ENCODE assay signal across 21 cellular contexts in genomic region chr16:85921026-85921425, GRCh38. TPM values are rescaled to one million over a fixed set of nuclear protein-coding genes. Genes with fewer than 3 reads are reported as not detected.
A peak's percentile ranks its signal among the peaks of the same experiment; 100 is the strongest.
DNase-seq lines count a peak whose midpoint lies in the region; ATAC-seq, FAIRE-seq and TF ChIP-seq lines count a peak whose summit lies in the region.
"Had no signal": no experiment of that assay in that cellular context is flagged by ENCODE, and none has a peak within 500 bp of the region (broad histone marks: within the 10 kb centered on the region; RNA-seq: fewer than 3 reads in every experiment).

No MANE protein-coding gene starts in this region.

- H3K23ac ChIP-seq in H1 (ENCODE audit: insufficient read length) (no peak overlapping the region), trophoblast cell (ENCODE audit: low read length) (no peak overlapping the region)

- TF ChIP-seq RAD21 in H1 (IDR thresholded peaks at IDR 0.05 in 1 of 2, conservative IDR thresholded peaks at IDR 0.05 in 1 of 2; ENCODE audit: low read depth in 2 of 2, low read length in 2 of 2), result no peak

- no peak overlapping the region for H3K4me3 ChIP-seq in H1 (ENCODE audit: extremely low read depth in 1 of 4, insufficient read depth in 2 of 4, low read depth in 3 of 4, low read length in 4 of 4)
- H3K4me3 ChIP-seq in trophoblast cell (ENCODE audit: low read depth, low read length), result no peak overlapping the region
- H3K4me3 ChIP-seq: BLaER1 had no signal

- H3K4me1 ChIP-seq in H1 (replicated peaks in 1 of 4; ENCODE audit: control insufficient read depth in 3 of 4, insufficient read depth in 4 of 4, low read length in 3 of 4) (no peaks in the 10 kb centered on the region), trophoblast cell (ENCODE audit: control insufficient read depth in 1 of 2, insufficient read depth in 2 of 2, low read length in 2 of 2) (peaks cover 33 to 53% of the 10 kb centered on the region in 2 experiments)

- H3K4me2 ChIP-seq in H1 (ENCODE audit: insufficient read depth in 1 of 2, low read depth in 2 of 2, low read length in 2 of 2) (no peak overlapping the region), trophoblast cell (ENCODE audit: low read length) (no peak overlapping the region)
- H3K4me2 ChIP-seq: BLaER1 had no signal

- TF ChIP-seq POLR2A in H1 (IDR thresholded peaks at IDR 0.05; ENCODE audit: control extremely low read depth in 1 of 2, low read depth in 2 of 2, low read length in 2 of 2), result no peak

- H3K23me2 ChIP-seq in H1 (ENCODE audit: low read depth, low read length), result no peaks in the 10 kb centered on the region

- TF ChIP-seq CTCF in activated CD8-positive, alpha-beta T cell treated with anti-CD3 and anti-CD28 coated beads for 36 hours (IDR thresholded peaks at IDR 0.05), result no peak
- no peak for TF ChIP-seq CTCF in H1 (IDR thresholded peaks at IDR 0.05; ENCODE audit: control extremely low read depth in 1 of 3, insufficient read depth in 1 of 3, low read depth in 1 of 3, low read length in 3 of 3)

- H4K91ac ChIP-seq in H1 (replicated peaks; ENCODE audit: insufficient read length, low read length) (no peak overlapping the region), trophoblast cell (ENCODE audit: low read depth, low read length) (peak overlapping the region; percentile 20)

- H3K79me2 ChIP-seq in H1 (ENCODE audit: control insufficient read depth in 1 of 2, insufficient read depth in 2 of 2, low read length in 2 of 2) (no peaks in the 10 kb centered on the region), trophoblast cell (ENCODE audit: control insufficient read depth, insufficient read depth, low read length, poor library complexity) (peaks cover 3% of the 10 kb centered on the region)

- no peak overlapping the region for H2BK20ac ChIP-seq in H1 (ENCODE audit: low read length)

- H2BK120ac ChIP-seq in H1 (replicated peaks; ENCODE audit: low read depth, low read length), result no peak overlapping the region
- peak overlapping the region; percentile 67 for H2BK120ac ChIP-seq in trophoblast cell (ENCODE audit: insufficient read depth, low read length, poor library complexity)

- no peak for FAIRE-seq in H1 (lab: Jason Lieb, UNC)
- FAIRE-seq: A204.1, GM18507 had no signal

- H3K4me3 Mint-ChIP-seq in activated CD8-positive, alpha-beta T cell treated with anti-CD3 and anti-CD28 coated beads for 36 hours, result no peak overlapping the region
- no peak overlapping the region for H3K4me3 Mint-ChIP-seq in activated CD8-positive, alpha-beta T cell treated with anti-CD3 and anti-CD28 coated beads, Interleukin-2, amount 10 ng/mL, durations not matched to agents 7 days and 5 days

- CTCF ChIA-PET in activated CD8-positive, alpha-beta T cell treated with anti-CD3 and anti-CD28 coated beads for 36 hours (lab: Charles Lee), result no interaction called here
- CTCF ChIA-PET in activated CD8-positive, alpha-beta T cell treated with anti-CD3 and anti-CD28 coated beads, Interleukin-2, amount 10 ng/mL, durations not matched to agents 7 days and 5 days (lab: Charles Lee), result no interaction called here
- CTCF ChIA-PET in H1 (lab: Charles Lee; ENCODE audit: partially characterized antibody), result interaction anchor here (10.2 kb wide), 1 partner anchor 9 kb away, joined by 52 read pairs; no protein-coding TSS in a partner anchor

- H3K79me1 ChIP-seq in H1 (ENCODE audit: low read depth, low read length) (no peaks in the 10 kb centered on the region), trophoblast cell (ENCODE audit: low read length) (peaks cover 30% of the 10 kb centered on the region)

- H3K9ac ChIP-seq in H1 (replicated peaks in 1 of 4; ENCODE audit: extremely low read depth in 1 of 4, low read depth in 3 of 4, low read length in 3 of 4) (no peak overlapping the region), trophoblast cell (ENCODE audit: low read length) (no peak overlapping the region)
- H3K9ac ChIP-seq: BLaER1 had no signal

- no peaks in the 10 kb centered on the region; a peak in 1 of 7 replicates for H3K27me3 ChIP-seq in H1 (replicated peaks in 1 of 4; ENCODE audit: control insufficient read depth in 3 of 4, extremely low read depth in 1 of 4, insufficient read depth in 3 of 4, low read length in 3 of 4)
- H3K27me3 ChIP-seq in trophoblast cell (ENCODE audit: insufficient read depth, low read length), result no peaks in the 10 kb centered on the region
- H3K27me3 ChIP-seq: BLaER1 had no signal

- H3K36me3 Mint-ChIP-seq in activated CD8-positive, alpha-beta T cell treated with anti-CD3 and anti-CD28 coated beads for 36 hours (ENCODE audit: low read depth), result peaks cover 56% of the 10 kb centered on the region
- peaks cover 38% of the 10 kb centered on the region for H3K36me3 Mint-ChIP-seq in activated CD8-positive, alpha-beta T cell treated with anti-CD3 and anti-CD28 coated beads, Interleukin-2, amount 10 ng/mL, durations not matched to agents 7 days and 5 days (ENCODE audit: low read depth)

- H3K14ac ChIP-seq in H1 (ENCODE audit: insufficient read length) (no peak overlapping the region), trophoblast cell (ENCODE audit: low read length) (peak overlapping the region; percentile 21)

- H2BK5ac ChIP-seq in H1 (ENCODE audit: low read depth, low read length) (no peak overlapping the region), trophoblast cell (ENCODE audit: low read depth, low read length, poor library complexity) (no peak overlapping the region)

- no peak for ATAC-seq in activated CD8-positive, alpha-beta T cell treated with anti-CD3 and anti-CD28 coated beads for 36 hours
- ATAC-seq in activated CD8-positive, alpha-beta T cell treated with anti-CD3 and anti-CD28 coated beads, Interleukin-2, amount 10 ng/mL, durations not matched to agents 7 days and 5 days, result no peak
- ATAC-seq in Right ventricle myocardium inferior, result no peak
- ATAC-seq in HG02840 (IDR thresholded peaks at IDR 0.05; ENCODE audit: low FRiP score, unreplicated experiment), result no peak
- ATAC-seq: Panc1 had no signal

- H2BK15ac ChIP-seq in H1 (ENCODE audit: low read length), result no peak overlapping the region

- intact Hi-C loops in activated CD8-positive, alpha-beta T cell treated with anti-CD3 and anti-CD28 coated beads for 36 hours (cut with micrococcal nuclease), result no loop called here
- intact Hi-C loops in Right ventricle myocardium inferior (cut with DNase I), result no loop called here

- H3K18ac ChIP-seq in H1 (ENCODE audit: extremely low read depth, low read length) (no peak overlapping the region), trophoblast cell (ENCODE audit: low read length) (no peak overlapping the region)

- H3K56ac ChIP-seq in H1 (replicated peaks; ENCODE audit: insufficient read length, low read depth, low read length), result no peak overlapping the region

- H4K8ac ChIP-seq in H1 (ENCODE audit: extremely low read depth, insufficient read depth, low read length) (peak overlapping the region; percentile 52; the same call in 1 of the 2 replicates), trophoblast cell (ENCODE audit: low read depth, low read length) (peak overlapping the region; percentile 64)

- DNase-seq in activated CD8-positive, alpha-beta T cell treated with anti-CD3 and anti-CD28 coated beads for 36 hours, result no peak
- DNase-seq in activated CD8-positive, alpha-beta T cell treated with anti-CD3 and anti-CD28 coated beads, Interleukin-2, amount 10 ng/mL, durations not matched to agents 7 days and 5 days, result no peak
- peak; percentile 27 for DNase-seq in HT1080 (ENCODE audit: low read depth)
- DNase-seq in H1 (ENCODE audit: low read depth in 1 of 2, low spot score in 2 of 2), result no peak
- DNase-seq in trophoblast cell, result peak; percentile 94
- no peak for DNase-seq in Right ventricle myocardium inferior (ENCODE audit: missing footprints)
- DNase-seq in HK-2 (ENCODE audit: unreplicated experiment), result no peak
- DNase-seq: DMS79 treated with DMSO at 0.1 percent for 48 hours, HCEC 1CT, KG1, NCI-H1048, NCI-H146, NCI-H2081 treated with DMSO at 0.1 percent for 48 hours, NCI-H510A, NCI-H82 had no signal

- H3K4ac ChIP-seq in H1 (replicated peaks; ENCODE audit: insufficient read length, low read depth, low read length), result no peak overlapping the region
- H3K4ac ChIP-seq in trophoblast cell (ENCODE audit: low read depth, low read length), result no peak overlapping the region

- H3K4me1 Mint-ChIP-seq in activated CD8-positive, alpha-beta T cell treated with anti-CD3 and anti-CD28 coated beads for 36 hours (ENCODE audit: low read depth), result peaks cover 41% of the 10 kb centered on the region
- peaks cover 5% of the 10 kb centered on the region for H3K4me1 Mint-ChIP-seq in activated CD8-positive, alpha-beta T cell treated with anti-CD3 and anti-CD28 coated beads, Interleukin-2, amount 10 ng/mL, durations not matched to agents 7 days and 5 days (ENCODE audit: low read depth)

- H3K27ac ChIP-seq in H1 (ENCODE audit: low read depth, low read length) (no peak overlapping the region), trophoblast cell (ENCODE audit: low read depth, low read length) (peak overlapping the region; percentile 79)
- H3K27ac ChIP-seq: BLaER1 had no signal

- H3K27ac Mint-ChIP-seq in activated CD8-positive, alpha-beta T cell treated with anti-CD3 and anti-CD28 coated beads for 36 hours, result peak overlapping the region; percentile 22
- no peak overlapping the region for H3K27ac Mint-ChIP-seq in activated CD8-positive, alpha-beta T cell treated with anti-CD3 and anti-CD28 coated beads, Interleukin-2, amount 10 ng/mL, durations not matched to agents 7 days and 5 days

- H4K12ac ChIP-seq in trophoblast cell (ENCODE audit: low read depth, low read length), result no peak overlapping the region

- H2AFZ ChIP-seq in H1 (ENCODE audit: low read length), result no peak overlapping the region
- H2AFZ ChIP-seq in trophoblast cell (ENCODE audit: insufficient read depth, low read length, poor library complexity), result no peak overlapping the region

- H3K27me3 Mint-ChIP-seq in activated CD8-positive, alpha-beta T cell treated with anti-CD3 and anti-CD28 coated beads for 36 hours, result no peaks in the 10 kb centered on the region
- H3K27me3 Mint-ChIP-seq in activated CD8-positive, alpha-beta T cell treated with anti-CD3 and anti-CD28 coated beads, Interleukin-2, amount 10 ng/mL, durations not matched to agents 7 days and 5 days (ENCODE audit: low read depth), result no peaks in the 10 kb centered on the region

- no peaks in the 10 kb centered on the region for H3K9me3 Mint-ChIP-seq in activated CD8-positive, alpha-beta T cell treated with anti-CD3 and anti-CD28 coated beads for 36 hours
- H3K9me3 Mint-ChIP-seq in activated CD8-positive, alpha-beta T cell treated with anti-CD3 and anti-CD28 coated beads, Interleukin-2, amount 10 ng/mL, durations not matched to agents 7 days and 5 days (ENCODE audit: insufficient read depth), result no peaks in the 10 kb centered on the region

- WGBS in H1 (ENCODE audit: extremely low coverage in 1 of 2, insufficient coverage in 1 of 2, insufficient read length in 1 of 2, insufficient replicate concordance in 2 of 2, low coverage in 1 of 2, low lambda C conversion rate in 2 of 2, missing lambda C conversion rate in 1 of 2), 2 experiments, result 94% methylated on average over 14 of the region's 14 CpGs; no CpG with 5 or more reads in 1 of the 2 experiments
- no CpG with 5 or more reads among the region's 14 CpGs for WGBS in trophoblast cell (ENCODE audit: extremely low coverage, insufficient coverage, insufficient read length)

- H4K20me1 ChIP-seq in H1 (replicated peaks in 1 of 2; ENCODE audit: control insufficient read depth in 1 of 2, insufficient read depth in 2 of 2, low read length in 2 of 2), result peaks cover 0 to 3% of the 10 kb centered on the region in 2 experiments
- H4K20me1 ChIP-seq: BLaER1 had no signal

- H2AK5ac ChIP-seq in H1 (ENCODE audit: low read depth, low read length) (no peak overlapping the region), trophoblast cell (ENCODE audit: low read length) (no peak overlapping the region)

- POLR2A ChIA-PET in activated CD8-positive, alpha-beta T cell treated with anti-CD3 and anti-CD28 coated beads for 36 hours (lab: Charles Lee), result interaction anchor here (10.3 kb wide), 1 partner anchor 17 kb away, joined by 141 read pairs; the partner anchor contains the start of gene IRF8
- POLR2A ChIA-PET in activated CD8-positive, alpha-beta T cell treated with anti-CD3 and anti-CD28 coated beads, Interleukin-2, amount 10 ng/mL, durations not matched to agents 7 days and 5 days (lab: Charles Lee), result no interaction called here
- POLR2A ChIA-PET in H1 (lab: Charles Lee; ENCODE audit: partially characterized antibody), result no interaction called here

- no peak for TF ChIP-seq EP300 in H1 (IDR thresholded peaks at IDR 0.05; ENCODE audit: borderline replicate concordance in 1 of 2, low read depth in 2 of 2, low read length in 2 of 2)

- no peak overlapping the region for H4K5ac ChIP-seq in H1 (ENCODE audit: insufficient read length, low read depth, low read length)

- H3K36me3 ChIP-seq in H1 (ENCODE audit: control insufficient read depth in 2 of 4, insufficient read depth in 4 of 4, low read length in 3 of 4) (no peaks in the 10 kb centered on the region), trophoblast cell (ENCODE audit: control insufficient read depth in 1 of 2, insufficient read depth in 2 of 2, low read length in 2 of 2) (peaks cover 5 to 13% of the 10 kb centered on the region in 2 experiments)

- no peaks in the 10 kb centered on the region for H3K9me3 ChIP-seq in H1 (ENCODE audit: insufficient read depth in 2 of 2, low read depth in 1 of 2, low read length in 1 of 2)
- no peaks in the 10 kb centered on the region for H3K9me3 ChIP-seq in trophoblast cell (ENCODE audit: insufficient read depth, low read depth, low read length)

- H2BK12ac ChIP-seq in H1 (ENCODE audit: low read depth, low read length) (no peak overlapping the region), trophoblast cell (ENCODE audit: low read length) (peak overlapping the region; percentile 1)

RNA-seq across cellular contexts. Expression of gene IRF8, which starts 22.1 kb away (rescaled TPM):
- total RNA-seq in activated CD8-positive, alpha-beta T cell treated with anti-CD3 and anti-CD28 coated beads for 36 hours, result 100 to 1,000 TPM; 221 to 224 TPM
- total RNA-seq in activated CD8-positive, alpha-beta T cell treated with anti-CD3 and anti-CD28 coated beads, Interleukin-2, amount 10 ng/mL, durations not matched to agents 7 days and 5 days, result 10 to 100 TPM; 22.9 to 24.0 TPM
- total RNA-seq in HT1080 (2014; rRNA removed; shearing (Covaris generic)), result 0.23 TPM in 1 of 2 replicates, not detected in the other
- polyA plus RNA-seq in HT1080 (2015; cell fraction: cytosol; rRNA removed), result not detected in 2 replicates
- polyA plus RNA-seq in HT1080 (2015; cell fraction: nucleus; rRNA removed), result not detected in 2 replicates
- 0.96 and 2.0 TPM in 2 replicates for total RNA-seq in H1 (2021; fragmentation: NEBNext Ultra II Directional; extraction: Animal tissue kit (Norgen Biotek cat#: 25700))
- 0.35 and 0.72 TPM in 2 replicates for polyA plus RNA-seq in H1 (2011; rRNA removed)
- 0.54 TPM for polyA plus RNA-seq in H1 (2011; cell fraction: cytosol; rRNA removed)
- polyA plus RNA-seq in H1 (2011; cell fraction: nucleus; rRNA removed), result 0.80 TPM
- polyA plus RNA-seq in H1 (2012, experiment 1 of 2), result 0.37 to 0.72 TPM (median 0.53 TPM) in 4 replicates
- polyA plus RNA-seq in H1 (2012, experiment 2 of 2), result 0.12 TPM
- 0.34 TPM for polyA plus RNA-seq in H1 (2013, experiment 1 of 2)
- polyA plus RNA-seq in H1 (2013, experiment 2 of 2), result 0.37 TPM
- 0.88 and 1.3 TPM in 2 replicates for polyA minus RNA-seq in H1 (2011; rRNA and poly(A)+ RNA removed)
- not detected for polyA minus RNA-seq in H1 (2011; cell fraction: cytosol; rRNA and poly(A)+ RNA removed)
- polyA minus RNA-seq in H1 (2011; cell fraction: nucleus; rRNA and poly(A)+ RNA removed), result 0.30 TPM
- 4.1 and 4.2 TPM in 2 replicates for polyA plus RNA-seq in trophoblast cell (2013)
- 3.3 TPM for total RNA-seq in Right ventricle myocardium inferior
- total RNA-seq: G401 had no signal

Comparison
In these comparisons a context has a peak if more than half of its experiments do, and no peak if none do; other contexts are left out.
1. RNA of gene IRF8, which starts 22.1 kb away (total RNA-seq): 221 to 224 TPM in activated CD8-positive, alpha-beta T cell treated with anti-CD3 and anti-CD28 coated beads for 36 hours; 22.9 to 24.0 TPM in activated CD8-positive, alpha-beta T cell treated with anti-CD3 and anti-CD28 coated beads, Interleukin-2, amount 10 ng/mL, durations not matched to agents 7 days and 5 days, 3.3 TPM in Right ventricle myocardium inferior (single experiment), 0.96 to 2.0 TPM in H1 and 0.23 TPM in HT1080; every median in the first group is over 4 times any median in the second.
2. DNase-seq: peak in HT1080 (single experiment) and trophoblast cell (2 of 2); none in activated CD8-positive, alpha-beta T cell treated with anti-CD3 and anti-CD28 coated beads for 36 hours (single experiment), activated CD8-positive, alpha-beta T cell treated with anti-CD3 and anti-CD28 coated beads, Interleukin-2, amount 10 ng/mL, durations not matched to agents 7 days and 5 days (single experiment), H1 (0 of 2), Right ventricle myocardium inferior (single experiment) and HK-2 (single experiment).